ENCODE assay signal across 2 cellular contexts in genomic region chr10:21626457-21627161, GRCh38.
TF ChIP-seq lines count a peak whose summit lies in the region.

No MANE protein-coding gene starts in this region.

TF ChIP-seq in A549, 52 proteins besides CTCF, POLR2A, EP300 and RAD21 (continued from another document):
- no peak for TF ChIP-seq PBX3 (IDR thresholded peaks at IDR 0.05)
- peak; percentile 43 for TF ChIP-seq MAFK (IDR thresholded peaks at IDR 0.05; ENCODE audit: partially characterized antibody)
- no peak for TF ChIP-seq RFX5 (IDR thresholded peaks at IDR 0.05)
- TF ChIP-seq REST (IDR thresholded peaks at IDR 0.05): no peak

TF ChIP-seq in HEK293, 187 proteins besides CTCF, POLR2A, EP300 and RAD21 (continued from another document):
- TF ChIP-seq, protein P1, sequence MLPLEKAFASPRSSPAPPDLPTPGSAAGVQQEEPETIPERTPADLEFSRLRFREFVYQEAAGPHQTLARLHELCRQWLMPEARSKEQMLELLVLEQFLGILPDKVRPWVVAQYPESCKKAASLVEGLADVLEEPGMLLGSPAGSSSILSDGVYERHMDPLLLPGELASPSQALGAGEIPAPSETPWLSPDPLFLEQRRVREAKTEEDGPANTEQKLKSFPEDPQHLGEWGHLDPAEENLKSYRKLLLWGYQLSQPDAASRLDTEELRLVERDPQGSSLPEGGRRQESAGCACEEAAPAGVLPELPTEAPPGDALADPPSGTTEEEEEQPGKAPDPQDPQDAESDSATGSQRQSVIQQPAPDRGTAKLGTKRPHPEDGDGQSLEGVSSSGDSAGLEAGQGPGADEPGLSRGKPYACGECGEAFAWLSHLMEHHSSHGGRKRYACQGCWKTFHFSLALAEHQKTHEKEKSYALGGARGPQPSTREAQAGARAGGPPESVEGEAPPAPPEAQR (tag by site-specific recombination; IDR thresholded peaks at IDR 0.05): no peak
